Comparison of ENCODE assay signal across 22 cellular contexts in the genomic region with DNA sequence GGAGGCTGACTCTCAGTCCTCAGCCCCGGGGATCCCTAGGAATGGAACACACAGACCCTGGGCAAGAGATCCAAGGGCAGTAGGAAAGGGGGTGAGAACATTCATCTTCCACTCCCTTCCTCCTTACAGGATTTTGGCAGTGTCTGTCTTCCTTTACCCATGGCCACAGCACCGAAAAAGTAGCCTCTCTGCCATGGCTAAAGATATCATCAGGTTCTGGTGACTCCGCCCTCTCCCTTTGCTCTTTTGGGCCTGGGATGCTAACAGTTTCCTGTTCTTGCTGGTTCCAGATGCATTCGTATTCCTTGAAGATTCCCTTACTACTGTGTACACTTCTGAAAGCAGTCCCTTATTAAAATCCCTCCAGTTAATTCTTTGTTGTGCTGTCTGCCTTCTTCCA. TPM values are rescaled to one million over a fixed set of nuclear protein-coding genes. Genes with fewer than 3 reads are reported as not detected.
DNase-seq lines count a peak whose midpoint lies in the region; TF ChIP-seq lines count a peak whose summit lies in the region.
"Had no signal": no experiment of that assay in that cellular context is flagged by ENCODE, and none has a peak within 500 bp of the region (broad histone marks: within the 10 kb centered on the region; RNA-seq: fewer than 3 reads in every experiment).

No MANE protein-coding gene starts in this region.

- no peak overlapping the region for H3K4me3 Mint-ChIP-seq in neural crest cell
- no peak overlapping the region for H3K4me3 Mint-ChIP-seq in osteocyte (ENCODE audit: unreplicated experiment)
- H3K4me3 Mint-ChIP-seq: activated B cell treated with CpG ODN at 0.5 μM for 24 hours; activated naive CD4-positive, alpha-beta T cell treated with anti-CD3 and anti-CD28 coated beads, Interleukin-2, amount 50 U/mL, for 24 hours; CD4-positive, alpha-beta memory T cell had no signal

- no peaks in the 10 kb centered on the region for H3K36me3 Mint-ChIP-seq in neural crest cell (ENCODE audit: low read depth)
- no peaks in the 10 kb centered on the region for H3K36me3 Mint-ChIP-seq in osteocyte (ENCODE audit: unreplicated experiment)
- H3K36me3 Mint-ChIP-seq: activated naive CD4-positive, alpha-beta T cell treated with anti-CD3 and anti-CD28 coated beads, Interleukin-2, amount 50 U/mL, for 24 hours; CD4-positive, alpha-beta memory T cell had no signal

- H3K9me3 Mint-ChIP-seq in neural crest cell (no peaks in the 10 kb centered on the region), osteocyte (ENCODE audit: unreplicated experiment) (no peaks in the 10 kb centered on the region)
- H3K9me3 Mint-ChIP-seq: activated B cell treated with CpG ODN at 0.5 μM for 24 hours; activated naive CD4-positive, alpha-beta T cell treated with anti-CD3 and anti-CD28 coated beads, Interleukin-2, amount 50 U/mL, for 24 hours; CD4-positive, alpha-beta memory T cell had no signal

- peak overlapping the region; percentile 15; the same call in 1 of the 2 replicates for H2AFZ ChIP-seq in OCI-LY3 (ENCODE audit: low read depth, low read length)

- intact Hi-C loops in esophagus muscularis mucosa (cut with DNase I): loop anchor here (5.0 kb wide), 1 partner anchor 55 kb away; no protein-coding TSS in a partner anchor

- H3K36me3 ChIP-seq in OCI-LY3 (replicated peaks; ENCODE audit: low read depth, low read length): no peaks in the 10 kb centered on the region
- H3K36me3 ChIP-seq in esophagus muscularis mucosa: no peaks in the 10 kb centered on the region
- H3K36me3 ChIP-seq: gastrocnemius medialis, suprapubic skin had no signal

- H3K27me3 Mint-ChIP-seq in neural crest cell (ENCODE audit: low read depth) (no peaks in the 10 kb centered on the region), osteocyte (ENCODE audit: unreplicated experiment) (no peaks in the 10 kb centered on the region)
- H3K27me3 Mint-ChIP-seq: activated B cell treated with CpG ODN at 0.5 μM for 24 hours had no signal

- TF ChIP-seq EP300 in esophagus muscularis mucosa (IDR thresholded peaks at IDR 0.05): no peak

- WGBS in esophagus muscularis mucosa: 60% methylated on average over 4 of the region's 4 CpGs

- H3K79me2 ChIP-seq in OCI-LY3 (ENCODE audit: low read length): no peaks in the 10 kb centered on the region

- no peak overlapping the region for H3K27ac ChIP-seq in OCI-LY3 (ENCODE audit: low read length)
- peak overlapping the region; percentile 13 to 33 (median 22) for H3K27ac ChIP-seq in esophagus muscularis mucosa (replicated peaks in 1 of 4)
- H3K27ac ChIP-seq: gastrocnemius medialis, suprapubic skin had no signal

- H3K4me1 ChIP-seq in OCI-LY3 (ENCODE audit: low read length) (peaks cover 20% of the 10 kb centered on the region), esophagus muscularis mucosa (peaks cover 0 to 28% (median 23%) of the 10 kb centered on the region in 4 donors)
- H3K4me1 ChIP-seq: gastrocnemius medialis had no signal

- H3K4me3 ChIP-seq in OCI-LY3 (ENCODE audit: low read length) (no peak overlapping the region), esophagus muscularis mucosa (no peak overlapping the region)
- H3K4me3 ChIP-seq: coronary artery, gastrocnemius medialis, suprapubic skin had no signal

- no peak overlapping the region for H3K9ac ChIP-seq in OCI-LY3 (ENCODE audit: low read length)

- H3K4me1 Mint-ChIP-seq in neural crest cell (peaks cover 8% of the 10 kb centered on the region), osteocyte (ENCODE audit: unreplicated experiment) (peaks cover 20% of the 10 kb centered on the region)
- H3K4me1 Mint-ChIP-seq: activated B cell treated with CpG ODN at 0.5 μM for 24 hours; activated naive CD4-positive, alpha-beta T cell treated with anti-CD3 and anti-CD28 coated beads, Interleukin-2, amount 50 U/mL, for 24 hours; CD4-positive, alpha-beta memory T cell had no signal

- DNase-seq in EH (ENCODE audit: low read depth) (peak; percentile 50), esophagus muscularis mucosa (ENCODE audit: extremely low spot score) (no peak), neural crest cell (ENCODE audit: low read depth, low spot score) (no peak), osteocyte (ENCODE audit: extremely low spot score, unreplicated experiment) (no peak), SIG-M5 treated with dmso at 0.1 percent for 504 hours (lab: John Stamatoyannopoulos, UW; ENCODE audit: unreplicated experiment) (no peak)
- DNase-seq in activated CD8-positive, alpha-beta memory T cell treated with anti-CD3 and anti-CD28 coated beads, Interleukin-2, amount 50 U/mL, for 4 hours: no peak
- DNase-seq in stimulated activated CD4-positive, alpha-beta T cell treated with anti-CD3 and anti-CD28 coated beads, Interleukin-1b, Interleukin-23, amount 100 ng/mL, for 48 hours: no peak
- DNase-seq: activated B cell treated with CpG ODN at 0.5 μM for 24 hours; activated T-cell treated with anti-CD3 and anti-CD28 coated beads, Interleukin-2, amount 50 U/mL, for 48 hours; CD4-positive, alpha-beta memory T cell; DND-41; gastrocnemius medialis; GOT3; midbrain; MM.1S; NCI-H774; OCI-M1; retina had no signal

- H3K27me3 ChIP-seq in OCI-LY3 (ENCODE audit: low read depth, low read length) (no peaks in the 10 kb centered on the region), esophagus muscularis mucosa (no peaks in the 10 kb centered on the region)
- H3K27me3 ChIP-seq: gastrocnemius medialis, suprapubic skin had no signal

- H3K27ac Mint-ChIP-seq in neural crest cell (ENCODE audit: unreplicated experiment) (peak overlapping the region; percentile 2), osteocyte (ENCODE audit: unreplicated experiment) (no peak overlapping the region)
- H3K27ac Mint-ChIP-seq: activated B cell treated with CpG ODN at 0.5 μM for 24 hours; activated naive CD4-positive, alpha-beta T cell treated with anti-CD3 and anti-CD28 coated beads, Interleukin-2, amount 50 U/mL, for 24 hours; CD4-positive, alpha-beta memory T cell had no signal

- H3K4me2 ChIP-seq in OCI-LY3 (ENCODE audit: low read length): no peak overlapping the region

- no peaks in the 10 kb centered on the region for H3K9me3 ChIP-seq in OCI-LY3 (ENCODE audit: insufficient read depth, low read length)
- no peaks in the 10 kb centered on the region for H3K9me3 ChIP-seq in esophagus muscularis mucosa
- H3K9me3 ChIP-seq: gastrocnemius medialis, suprapubic skin had no signal

- no peaks in the 10 kb centered on the region for H4K20me1 ChIP-seq in OCI-LY3 (ENCODE audit: insufficient read depth, low read length)

- TF ChIP-seq CTCF in OCI-LY3 (IDR thresholded peaks at IDR 0.05; ENCODE audit: low read depth, low read length) (no peak), esophagus muscularis mucosa (IDR thresholded peaks at IDR 0.05) (no peak), neural crest cell (conservative IDR thresholded peaks at IDR 0.05) (no peak), osteocyte (IDR thresholded peaks at IDR 0.05) (no peak)

- no peak for TF ChIP-seq POLR2A in esophagus muscularis mucosa (IDR thresholded peaks at IDR 0.05; ENCODE audit: low read depth)

RNA-seq across cellular contexts. Expression of gene RAI14, which starts 59.1 kb away (rescaled TPM):
- total RNA-seq in esophagus muscularis mucosa (10 to 100 TPM; 57.3 to 76.4 (median 68.1) TPM), neural crest cell (82.7 and 92.7 TPM in 2 replicates), osteocyte (130 and 138 TPM in 2 replicates)
